In genomic region chr12:96227365-96228106, GRCh38 we compare ENCODE assay signal across 1 cellular context.
TF ChIP-seq lines count a peak whose summit lies in the region.

No MANE protein-coding gene starts in this region.

TF ChIP-seq in H1, 55 proteins besides CTCF, POLR2A, EP300 and RAD21 (continued from another document):
- no peak for TF ChIP-seq MAX (IDR thresholded peaks at IDR 0.05)
- TF ChIP-seq KDM4A (IDR thresholded peaks at IDR 0.05; ENCODE audit: low read depth, low read length, severe bottlenecking), result no peak
TF ChIP-seq in H1: peak in this region for 0.
